Comparison of ENCODE assay signal across 7 cellular contexts in the genomic region with DNA sequence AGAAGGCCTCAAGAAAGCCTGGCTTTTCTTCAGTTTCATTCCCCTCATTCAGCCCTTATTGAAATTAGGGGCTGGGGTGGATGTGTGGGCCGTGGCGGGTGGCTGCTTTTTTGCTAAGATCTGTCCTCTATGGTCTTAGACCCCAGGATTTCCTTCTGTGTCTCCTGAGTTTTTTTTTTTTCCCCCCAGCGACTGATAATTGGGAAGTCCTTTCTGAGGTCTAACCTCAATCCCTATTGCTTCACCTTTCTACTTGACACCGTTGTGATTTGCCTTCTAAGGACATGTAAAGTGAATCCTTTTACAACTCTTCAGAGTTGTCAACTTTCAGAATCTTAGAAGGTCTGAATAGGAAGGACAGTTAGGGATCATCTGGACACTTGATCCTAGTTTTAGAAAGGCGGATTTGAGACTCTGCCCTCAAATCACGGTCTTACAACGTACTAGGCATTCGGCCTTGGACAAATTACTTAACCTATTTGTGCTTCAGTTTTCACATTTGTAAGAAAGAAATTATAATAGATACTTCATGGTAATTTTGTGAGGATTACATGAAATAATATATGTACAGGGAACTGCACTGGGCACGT.
DNase-seq lines count a peak whose midpoint lies in the region; ATAC-seq and TF ChIP-seq lines count a peak whose summit lies in the region.

No MANE protein-coding gene starts in this region.

- H3K4me1 ChIP-seq in HAP-1: peaks cover 31% of the 10 kb centered on the region
- peaks cover 28% of the 10 kb centered on the region for H3K4me1 ChIP-seq in iPS-15b (ENCODE audit: control insufficient read depth, insufficient read depth, low read length)
- peaks cover 6 to 36% (median 19%) of the 10 kb centered on the region in 5 donors for H3K4me1 ChIP-seq in subcutaneous abdominal adipose tissue (ENCODE audit: control insufficient read depth in 5 of 5, insufficient read depth in 5 of 5, low read length in 5 of 5)

- H3K27me3 ChIP-seq in HAP-1 (ENCODE audit: low read depth) (no peaks in the 10 kb centered on the region), iPS-15b (ENCODE audit: control insufficient read depth, insufficient read depth, low read length) (peaks cover 3% of the 10 kb centered on the region), subcutaneous abdominal adipose tissue (ENCODE audit: control insufficient read depth in 5 of 5, insufficient read depth in 4 of 5, low read length in 5 of 5) (no peaks in the 10 kb centered on the region)

- H3K36me3 ChIP-seq in HAP-1 (replicated peaks) (no peaks in the 10 kb centered on the region), iPS-15b (ENCODE audit: control insufficient read depth, insufficient read depth, low read length) (no peaks in the 10 kb centered on the region), subcutaneous abdominal adipose tissue (ENCODE audit: control insufficient read depth in 5 of 5, insufficient read depth in 5 of 5, low read length in 5 of 5) (no peaks in the 10 kb centered on the region)

- H3K27ac ChIP-seq in VCaP (peak overlapping the region; percentile 96), subcutaneous abdominal adipose tissue (ENCODE audit: low read depth, low read length) (peak overlapping the region; percentile 95)

- ATAC-seq in HG02610 (IDR thresholded peaks at IDR 0.05; ENCODE audit: unreplicated experiment): no peak

- H3K9ac ChIP-seq in iPS-15b (ENCODE audit: low read depth, low read length) (no peak overlapping the region), subcutaneous abdominal adipose tissue (ENCODE audit: low read length in 5 of 5) (peak overlapping the region; percentile 59 to 87 (median 68))

- no peak for TF ChIP-seq CTCF in VCaP (conservative IDR thresholded peaks at IDR 0.05)

- H3K4me3 ChIP-seq in HAP-1 (peak overlapping the region; percentile 25), iPS-15b (ENCODE audit: low read depth, low read length) (peak overlapping the region; percentile 78), subcutaneous abdominal adipose tissue (ENCODE audit: low read depth in 1 of 5, low read length in 5 of 5) (peak overlapping the region; percentile 58 to 85 (median 76))

- DNase-seq in HAP-1 (ENCODE audit: low spot score in 2 of 2) (no peak), NCI-H2227 (lab: John Stamatoyannopoulos, UW; ENCODE audit: unreplicated experiment) (no peak), SW 1271 (lab: John Stamatoyannopoulos, UW) (no peak)

- in situ Hi-C loops in HAP-1 (cut with MboI; ENCODE audit: low sequenced_read_pairs): loop anchor here (25.0 kb wide), 1 partner anchor 373 kb away; a partner anchor contains a TSS

- H3K9me3 ChIP-seq in HAP-1: no peaks in the 10 kb centered on the region
- no peaks in the 10 kb centered on the region for H3K9me3 ChIP-seq in iPS-15b (ENCODE audit: control insufficient read depth, insufficient read depth, low read length)
- H3K9me3 ChIP-seq in subcutaneous abdominal adipose tissue (ENCODE audit: control insufficient read depth in 5 of 5, low read length in 5 of 5): no peaks in the 10 kb centered on the region

Comparison
In these comparisons a context has a peak if more than half of its experiments do, and no peak if none do; other contexts are left out.
1. H3K4me3 ChIP-seq: peak in every context shown above with its lines; median percentile 78 in iPS-15b; 76 in subcutaneous abdominal adipose tissue; 25 in HAP-1.